Comparison of ENCODE assay signal across 8 cellular contexts in the genomic region with DNA sequence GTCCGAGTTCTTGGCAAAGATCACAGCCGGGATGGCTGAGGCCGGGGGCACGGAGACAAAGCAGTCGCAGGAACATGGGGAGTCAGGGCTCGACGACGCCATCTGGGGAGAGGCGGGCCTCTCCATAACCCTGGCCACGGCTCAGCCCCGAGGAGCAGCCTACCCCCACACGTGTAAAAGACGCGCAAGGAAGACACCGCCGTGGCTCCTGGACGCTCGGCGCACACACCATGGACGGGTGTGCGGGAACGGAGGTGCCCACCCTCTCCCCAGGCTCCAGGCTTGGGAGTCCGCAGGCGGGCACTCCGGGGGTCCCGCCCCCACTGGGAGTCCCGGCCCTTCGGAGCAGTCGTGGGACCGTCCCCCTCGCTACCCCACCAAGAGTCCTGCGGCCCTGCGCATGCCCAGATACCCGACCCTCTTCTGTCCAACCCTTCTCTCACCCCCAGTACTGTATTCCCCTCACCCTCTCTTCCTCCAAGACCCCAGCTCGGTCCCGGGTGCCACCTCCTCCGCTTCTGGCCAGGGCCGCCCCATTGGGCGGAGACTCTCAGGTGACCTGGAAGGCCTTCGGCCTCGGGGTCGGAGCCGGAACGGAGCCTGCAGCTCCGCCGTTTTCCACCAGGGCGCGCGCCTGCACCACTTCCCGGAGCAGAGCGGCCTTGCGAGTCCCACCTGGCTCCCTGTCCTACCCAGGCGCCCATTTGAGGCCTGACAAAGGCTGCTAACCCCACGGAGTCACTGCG. TPM values are rescaled to one million over a fixed set of nuclear protein-coding genes. Genes with fewer than 3 reads are reported as not detected.
DNase-seq lines count a peak whose midpoint lies in the region; ATAC-seq and TF ChIP-seq lines count a peak whose summit lies in the region.

A gene (minus strand): TSS at position 532 of the 746 bp plus-strand sequence. CDS start 430 bp downstream, at position 102.

- H3K4me1 ChIP-seq in breast epithelium (peaks cover 11 to 21% of the 10 kb centered on the region in 2 donors), spleen (peaks cover 21 to 75% (median 52%) of the 10 kb centered on the region in 6 donors)

- TF ChIP-seq CTCF in VCaP (conservative IDR thresholded peaks at IDR 0.05) = peak; percentile 99
- peak; percentile 98 to 99 (median 98) for TF ChIP-seq CTCF in breast epithelium (IDR thresholded peaks at IDR 0.05)
- TF ChIP-seq CTCF in spleen (IDR thresholded peaks at IDR 0.05 in 8 of 11, conservative IDR thresholded peaks at IDR 0.05 in 3 of 11) = peak; percentile 97 to 99 (median 99)

- H3K36me3 ChIP-seq in breast epithelium (no peaks in the 10 kb centered on the region), spleen (peaks cover 0 to 33% (median 14%) of the 10 kb centered on the region in 6 donors)

- TF ChIP-seq POLR2A in breast epithelium (IDR thresholded peaks at IDR 0.05) (no peak), spleen (IDR thresholded peaks at IDR 0.05) (no peak)

- H3K9me3 ChIP-seq in breast epithelium (no peaks in the 10 kb centered on the region), spleen (no peaks in the 10 kb centered on the region)

- H3K27me3 ChIP-seq in breast epithelium = no peaks in the 10 kb centered on the region
- H3K27me3 ChIP-seq in spleen (replicated peaks in 1 of 7) = peaks cover 0 to 22% (median 0%) of the 10 kb centered on the region in 7 donors

- H3K27ac ChIP-seq in VCaP (peak within 1 kb of the TSS; percentile 79), breast epithelium (peak within 1 kb of the TSS; percentile 79 to 85), spleen (peak within 1 kb of the TSS; percentile 65 to 84 (median 80))

- 0 to 1% (median 0%) methylated on average over 43 to 55 of the region's 55 CpGs for WGBS in spleen, 5 donors

- H3K4me3 ChIP-seq in breast epithelium = peak within 1 kb of the TSS; percentile 82 to 93 (median 90)
- H3K4me3 ChIP-seq in spleen = peak within 1 kb of the TSS; percentile 74 to 96 (median 82)

- DNase-seq in NCI-H187 (lab: John Stamatoyannopoulos, UW) (peak; percentile 69 to 74), NCI-H187 treated with DMSO at 0.1 percent for 48 hours (lab: John Stamatoyannopoulos, UW) (no peak), NCI-H2171 treated with DMSO at 0.1 percent for 48 hours (lab: John Stamatoyannopoulos, UW) (peak; percentile 78), breast epithelium (ENCODE audit: low spot score in 2 of 2) (peak; percentile 88 to 93), iPS-NIHi7 (ENCODE audit: extremely low spot score) (peak; percentile 95), spleen (peak; percentile 98)

- intact Hi-C loops in breast epithelium (cut with DNase I; ENCODE audit: low total_unique reads) = loop anchor here (5.0 kb wide), 1 partner anchor 51 kb away; no protein-coding TSS in a partner anchor
- intact Hi-C loops in spleen (cut with DNase I; ENCODE audit: low total_unique reads) = no loop called here

- ATAC-seq in HG03045 (IDR thresholded peaks at IDR 0.05; ENCODE audit: unreplicated experiment) = peak; percentile 86

RNA-seq across cellular contexts. Expression of the gene that starts here (rescaled TPM):
- 100 to 1,000 TPM in 1 of 3 donors, 10 to 100 TPM in 2; 49.2 to 108 (median 54.9) TPM for total RNA-seq in breast epithelium
- 10 to 100 TPM; 37.5 to 59.4 (median 49.0) TPM for total RNA-seq in spleen
- 10 to 100 TPM; 38.9 to 58.0 (median 50.4) TPM for polyA plus RNA-seq in spleen
